ENCODE assay signal across 22 cellular contexts in genomic region chrX:150255441-150256296, GRCh38.
A peak's percentile ranks its signal among the peaks of the same experiment; 100 is the strongest.
DNase-seq lines count a peak whose midpoint lies in the region; ATAC-seq and TF ChIP-seq lines count a peak whose summit lies in the region.
"Had no signal": no experiment of that assay in that cellular context is flagged by ENCODE, and none has a peak within 500 bp of the region (broad histone marks: within the 10 kb centered on the region; RNA-seq: fewer than 3 reads in every experiment).

No MANE protein-coding gene starts in this region.

- no peak for TF ChIP-seq CTCF in Loucy (conservative IDR thresholded peaks at IDR 0.05; ENCODE audit: low read length)

- no peaks in the 10 kb centered on the region for H3K27me3 ChIP-seq in BLaER1
- no peaks in the 10 kb centered on the region for H3K27me3 ChIP-seq in Loucy (ENCODE audit: insufficient read depth, low read length, poor library complexity, severe bottlenecking)
- H3K27me3 ChIP-seq: BE2C had no signal

- H3K4me3 ChIP-seq in BLaER1: no peak overlapping the region
- H3K4me3 ChIP-seq in Loucy (ENCODE audit: low read length, poor library complexity, severe bottlenecking): no peak overlapping the region
- H3K4me3 ChIP-seq: A549, GM23248, HAP-1 had no signal

- intact Hi-C loops in left cardiac atrium (cut with DNase I): no loop called here

- DNase-seq in left cardiac atrium (no peak), mucosa of gallbladder (ENCODE audit: low spot score) (peak; percentile 3), NOMO-1 treated with dmso at 0.1 percent for 144 hours (lab: John Stamatoyannopoulos, UW; ENCODE audit: unreplicated experiment) (no peak), NCI-H1436 (lab: John Stamatoyannopoulos, UW) (no peak)
- DNase-seq: BE2C; CD4-positive, CD25-positive, alpha-beta regulatory T cell; DMS79; GM23248; KBM-7; NCI-H1092 treated with DMSO at 0.1 percent for 48 hours; NCI-H146; NCI-H2029; NCI-H2227 treated with DMSO at 0.1 percent for 48 hours; NCI-H510A; NCI-H82; OCI-M1; SHP77 had no signal

- H4K20me1 ChIP-seq in BLaER1 (no peaks in the 10 kb centered on the region), Loucy (ENCODE audit: insufficient read depth, low read length, poor library complexity, severe bottlenecking) (no peaks in the 10 kb centered on the region)

- H3K9me2 ChIP-seq in Loucy (replicated peaks; ENCODE audit: low read depth, low read length): no peaks in the 10 kb centered on the region

- H3K9ac ChIP-seq in BLaER1: no peak overlapping the region
- no peak overlapping the region for H3K9ac ChIP-seq in Loucy (ENCODE audit: low read depth, low read length, poor library complexity, severe bottlenecking)
- H3K9ac ChIP-seq: GM23248 had no signal

- H3K79me2 ChIP-seq in Loucy (ENCODE audit: insufficient read depth, low read length): no peaks in the 10 kb centered on the region

- no peak overlapping the region for H2AFZ ChIP-seq in Loucy (ENCODE audit: low read length)
- H2AFZ ChIP-seq: GM23248 had no signal

- no peaks in the 10 kb centered on the region for H3F3A ChIP-seq in Loucy (ENCODE audit: low read depth)

- no peaks in the 10 kb centered on the region for H3K36me3 ChIP-seq in BLaER1
- no peaks in the 10 kb centered on the region for H3K36me3 ChIP-seq in Loucy (ENCODE audit: insufficient read depth, low read length)
- H3K36me3 ChIP-seq: BE2C, HAP-1 had no signal

- H3K9me3 ChIP-seq in BLaER1 (no peaks in the 10 kb centered on the region), Loucy (ENCODE audit: insufficient read depth, low read depth, low read length) (no peaks in the 10 kb centered on the region)
- H3K9me3 ChIP-seq: A549, BE2C, HAP-1 had no signal

- H3K27ac ChIP-seq in BLaER1: no peak overlapping the region
- H3K27ac ChIP-seq: A549, GM23248 had no signal

- peak overlapping the region; percentile 17 for H3K4me2 ChIP-seq in BLaER1
- peak overlapping the region; percentile 24 for H3K4me2 ChIP-seq in Loucy (ENCODE audit: low read depth, low read length, poor library complexity, severe bottlenecking)
- H3K4me2 ChIP-seq: A549 had no signal

- peaks cover 23% of the 10 kb centered on the region for H3K4me1 ChIP-seq in BLaER1
- peaks cover 22% of the 10 kb centered on the region for H3K4me1 ChIP-seq in Loucy (ENCODE audit: insufficient read depth, low read length, poor library complexity, severe bottlenecking)
- H3K4me1 ChIP-seq: A549, BE2C, HAP-1 had no signal

- ATAC-seq in left cardiac atrium: peak; percentile 67 to 84
- ATAC-seq in GM19455 (IDR thresholded peaks at IDR 0.05; ENCODE audit: unreplicated experiment): no peak
- ATAC-seq: A549 had no signal
